Comparison of ENCODE assay signal across 20 cellular contexts in genomic region chr9:105531530-105531929, GRCh38. TPM values are rescaled to one million over a fixed set of nuclear protein-coding genes. Genes with fewer than 3 reads are reported as not detected.
DNase-seq lines count a peak whose midpoint lies in the region; ATAC-seq, FAIRE-seq and TF ChIP-seq lines count a peak whose summit lies in the region.
"Had no signal": no experiment of that assay in that cellular context is flagged by ENCODE, and none has a peak within 500 bp of the region (broad histone marks: within the 10 kb centered on the region; RNA-seq: fewer than 3 reads in every experiment).

No MANE protein-coding gene starts in this region.

- peaks cover 18% of the 10 kb centered on the region for H3K4me1 Mint-ChIP-seq in CD8-positive, alpha-beta T cell (ENCODE audit: low read depth)
- H3K4me1 Mint-ChIP-seq in central memory CD8-positive, alpha-beta T cell, result peaks cover 18% of the 10 kb centered on the region
- H3K4me1 Mint-ChIP-seq in nephron progenitor cell, result no peaks in the 10 kb centered on the region

- DNase-seq in CD8-positive, alpha-beta T cell, result no peak
- DNase-seq in H54 (ENCODE audit: insufficient read length, low spot score), result no peak
- DNase-seq in central memory CD8-positive, alpha-beta T cell (ENCODE audit: low spot score in 2 of 2), result no peak
- DNase-seq in nephron progenitor cell, result no peak
- no peak for DNase-seq in cortex of kidney (lab: John Stamatoyannopoulos, UW)
- no peak for DNase-seq in occipital lobe (lab: John Stamatoyannopoulos, UW)
- DNase-seq: ACHN, DMS153, EL, GOT3, KBM-7, NCI-H1417 treated with DMSO at 0.1 percent for 48 hours, NCI-H187 treated with DMSO at 0.1 percent for 48 hours, NCI-H2227 treated with DMSO at 0.1 percent for 48 hours, NCI-H524, SJCRH30 had no signal

- H3K4me3 ChIP-seq in CD8-positive, alpha-beta T cell (ENCODE audit: low read depth, low read length), result no peak overlapping the region
- H3K4me3 ChIP-seq: SJCRH30 had no signal

- no peaks in the 10 kb centered on the region for H3K27me3 ChIP-seq in CD8-positive, alpha-beta T cell (ENCODE audit: insufficient read depth, low read length)
- H3K27me3 ChIP-seq: SJCRH30 had no signal

- ATAC-seq in CD8-positive, alpha-beta T cell, result no peak
- ATAC-seq in central memory CD8-positive, alpha-beta T cell (replicated peaks; ENCODE audit: extremely low read depth, poor library complexity, severe bottlenecking), result no peak
- no peak for ATAC-seq in HG02759 (IDR thresholded peaks at IDR 0.05; ENCODE audit: unreplicated experiment)

- H3K9me3 ChIP-seq in CD8-positive, alpha-beta T cell (ENCODE audit: low read length), result no peaks in the 10 kb centered on the region

- peak overlapping the region; percentile 43 for H3K27ac Mint-ChIP-seq in CD8-positive, alpha-beta T cell
- peak overlapping the region; percentile 69 for H3K27ac Mint-ChIP-seq in central memory CD8-positive, alpha-beta T cell (ENCODE audit: low read depth)
- peak overlapping the region; percentile 5 for H3K27ac Mint-ChIP-seq in nephron progenitor cell

- TF ChIP-seq CTCF in CD8-positive, alpha-beta T cell (IDR thresholded peaks at IDR 0.05), result no peak
- TF ChIP-seq CTCF in nephron progenitor cell (IDR thresholded peaks at IDR 0.05), result no peak

- H3K36me3 Mint-ChIP-seq in CD8-positive, alpha-beta T cell, result no peaks in the 10 kb centered on the region
- no peaks in the 10 kb centered on the region for H3K36me3 Mint-ChIP-seq in central memory CD8-positive, alpha-beta T cell (ENCODE audit: insufficient read depth)
- H3K36me3 Mint-ChIP-seq in nephron progenitor cell (ENCODE audit: low read depth), result peaks cover 70% of the 10 kb centered on the region

- no peaks in the 10 kb centered on the region for H3K4me1 ChIP-seq in CD8-positive, alpha-beta T cell (ENCODE audit: insufficient read depth, low read length)
- H3K4me1 ChIP-seq: SJCRH30 had no signal

- CTCF ChIA-PET in CD8-positive, alpha-beta T cell (lab: Charles Lee), result interaction anchor here (0.8 kb wide), 1 partner anchor 298 kb away, joined by 3 read pairs; no protein-coding TSS in a partner anchor

- no peaks in the 10 kb centered on the region for H3K27me3 Mint-ChIP-seq in CD8-positive, alpha-beta T cell (ENCODE audit: low read depth)
- no peaks in the 10 kb centered on the region for H3K27me3 Mint-ChIP-seq in central memory CD8-positive, alpha-beta T cell
- no peaks in the 10 kb centered on the region for H3K27me3 Mint-ChIP-seq in nephron progenitor cell (ENCODE audit: low read depth, poor library complexity)

- peak; percentile 75 for FAIRE-seq in H54 (lab: Jason Lieb, UNC)
- FAIRE-seq: GM12892, GM18507 had no signal

- H3K4me3 Mint-ChIP-seq in CD8-positive, alpha-beta T cell, result no peak overlapping the region
- H3K4me3 Mint-ChIP-seq in central memory CD8-positive, alpha-beta T cell, result peak overlapping the region; percentile 32
- no peak overlapping the region for H3K4me3 Mint-ChIP-seq in nephron progenitor cell

- peaks cover 2% of the 10 kb centered on the region for H3K9me3 Mint-ChIP-seq in CD8-positive, alpha-beta T cell
- H3K9me3 Mint-ChIP-seq in central memory CD8-positive, alpha-beta T cell, result peaks cover 9% of the 10 kb centered on the region
- H3K9me3 Mint-ChIP-seq in nephron progenitor cell, result peaks cover 19% of the 10 kb centered on the region

- H3K36me3 ChIP-seq in CD8-positive, alpha-beta T cell (ENCODE audit: insufficient read depth, low read length), result no peaks in the 10 kb centered on the region

- no peak overlapping the region for H3K27ac ChIP-seq in CD8-positive, alpha-beta T cell (ENCODE audit: low read depth, low read length)
- H3K27ac ChIP-seq: C4-2B, SJCRH30 had no signal

- TF ChIP-seq POLR2A in H54 (IDR thresholded peaks at IDR 0.05; ENCODE audit: low read depth, low read length), result no peak

- POLR2A ChIA-PET in CD8-positive, alpha-beta T cell (lab: Charles Lee), result no interaction called here

- intact Hi-C loops in CD8-positive, alpha-beta T cell (cut with DNase I, micrococcal nuclease), result no loop called here

RNA-seq across cellular contexts. Expression of gene FKTN, which starts 26.4 kb away (rescaled TPM):
- total RNA-seq in CD8-positive, alpha-beta T cell, result 1 to 10 TPM; 2.1 to 3.2 TPM
- total RNA-seq in occipital lobe, result 39.9 TPM

Comparison
In these comparisons a context has a peak if more than half of its experiments do, and no peak if none do; other contexts are left out.
1. H3K27ac Mint-ChIP-seq: peak in every context shown above with its lines; median percentile 69 in central memory CD8-positive, alpha-beta T cell; 43 in CD8-positive, alpha-beta T cell; 5 in nephron progenitor cell.